8 cellular contexts compared by ENCODE assay signal in genomic region chr14:44897041-44897843, GRCh38.
DNase-seq lines count a peak whose midpoint lies in the region; ATAC-seq and TF ChIP-seq lines count a peak whose summit lies in the region.

No MANE protein-coding gene starts in this region.

- H3K27ac ChIP-seq in esophagus muscularis mucosa (replicated peaks in 1 of 4) = peak overlapping the region; percentile 97 to 100 (median 100)
- peak overlapping the region; percentile 88 for H3K27ac ChIP-seq in muscle layer of duodenum (ENCODE audit: low read length)

- H3K9me3 ChIP-seq in esophagus muscularis mucosa (no peaks in the 10 kb centered on the region), muscle layer of duodenum (ENCODE audit: control insufficient read depth in 1 of 2, low read length in 2 of 2) (no peaks in the 10 kb centered on the region)

- TF ChIP-seq CTCF in esophagus muscularis mucosa (IDR thresholded peaks at IDR 0.05) = no peak

- under 1% methylated on average over 16 of the region's 81 CpGs for WGBS in esophagus muscularis mucosa

- peak; percentile 43 for TF ChIP-seq POLR2A in esophagus muscularis mucosa (IDR thresholded peaks at IDR 0.05; ENCODE audit: low read depth)

- peak; percentile 95 for ATAC-seq in GM21737 (IDR thresholded peaks at IDR 0.05; ENCODE audit: unreplicated experiment)

- H3K4me3 ChIP-seq in esophagus muscularis mucosa = peak overlapping the region; percentile 83 to 94 (median 90)
- peak overlapping the region; percentile 88 to 93 for H3K4me3 ChIP-seq in muscle layer of duodenum (ENCODE audit: low read depth in 1 of 2, low read length in 2 of 2)

- DNase-seq in DMS79 (lab: John Stamatoyannopoulos, UW) (peak; percentile 93), KG1 (lab: John Stamatoyannopoulos, UW) (peak; percentile 73), esophagus muscularis mucosa (ENCODE audit: extremely low spot score) (peak; percentile 100)
- peak; percentile 98 for DNase-seq in activated T-cell treated with anti-CD3 and anti-CD28 coated beads, Interleukin-2, amount 50 U/mL, for 48 hours
- peak; percentile 97 for DNase-seq in stimulated activated CD8-positive, alpha-beta memory T cell treated with anti-CD3 and anti-CD28 coated beads, Interleukin-7, amount 100 ng/mL, for 24 hours (ENCODE audit: low read depth)

- no peak for TF ChIP-seq EP300 in esophagus muscularis mucosa (IDR thresholded peaks at IDR 0.05)

- H3K4me1 ChIP-seq in esophagus muscularis mucosa (peaks cover 20 to 56% (median 46%) of the 10 kb centered on the region in 4 donors), muscle layer of duodenum (ENCODE audit: control insufficient read depth in 1 of 2, insufficient read depth in 2 of 2, low read length in 2 of 2) (peaks cover 0 to 27% of the 10 kb centered on the region in 2 donors)

- H3K36me3 ChIP-seq in esophagus muscularis mucosa (no peaks in the 10 kb centered on the region), muscle layer of duodenum (ENCODE audit: control insufficient read depth in 1 of 2, insufficient read depth in 2 of 2, low read length in 2 of 2) (peaks cover 0 to 5% of the 10 kb centered on the region in 2 donors)

- intact Hi-C loops in esophagus muscularis mucosa (cut with DNase I) = loop anchor here (5.0 kb wide), 2 partner anchors 65 to 240 kb away; partner anchors contain the start of genes FANCM, KLHL28 and TOGARAM1

- no peaks in the 10 kb centered on the region for H3K27me3 ChIP-seq in esophagus muscularis mucosa
- H3K27me3 ChIP-seq in muscle layer of duodenum (ENCODE audit: low read depth, low read length) = no peaks in the 10 kb centered on the region

TF ChIP-seq in PFSK-1, 5 proteins besides CTCF, POLR2A, EP300 and RAD21:
- TF ChIP-seq FOXP2 (optimal IDR thresholded peaks at IDR 0.05; ENCODE audit: borderline replicate concordance, extremely low read depth, extremely low read length, insufficient read depth) (peak; percentile 80), TAF1 (IDR thresholded peaks at IDR 0.05; ENCODE audit: borderline replicate concordance, insufficient read depth, low read length) (no peak)

Comparison
In these comparisons a context has a peak if more than half of its experiments do, and no peak if none do; other contexts are left out.
1. Peak in every context shown above with its lines: DNase-seq, ATAC-seq, H3K4me3 ChIP-seq and H3K27ac ChIP-seq.